Comparison of ENCODE assay signal across 16 cellular contexts in the genomic region with DNA sequence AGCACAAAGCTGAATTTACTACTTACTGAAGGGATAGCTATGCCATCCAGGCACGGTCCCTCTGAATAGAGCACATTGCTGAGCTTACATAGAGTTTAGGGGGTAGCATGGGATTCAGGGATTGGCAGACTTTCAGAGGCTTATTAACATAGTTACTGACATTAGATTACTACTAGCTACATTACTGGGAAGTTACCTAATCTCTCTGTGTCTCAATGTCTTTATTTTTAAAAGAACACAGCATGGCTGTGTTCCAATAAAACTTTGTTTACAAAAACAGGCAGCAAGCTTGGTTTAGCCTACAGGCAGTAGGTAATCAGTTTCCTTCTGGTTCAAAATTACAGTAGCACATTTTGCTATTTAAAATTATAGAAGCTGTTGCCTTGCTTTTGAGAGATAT. TPM values are rescaled to one million over a fixed set of nuclear protein-coding genes. Genes with fewer than 3 reads are reported as not detected.
DNase-seq lines count a peak whose midpoint lies in the region; ATAC-seq and TF ChIP-seq lines count a peak whose summit lies in the region.
"Had no signal": no experiment of that assay in that cellular context is flagged by ENCODE, and none has a peak within 500 bp of the region (broad histone marks: within the 10 kb centered on the region; RNA-seq: fewer than 3 reads in every experiment).

No MANE protein-coding gene starts in this region.

- no peak overlapping the region for H3K23ac ChIP-seq in mesenchymal stem cell (ENCODE audit: low read length in 2 of 2)

- H3K4ac ChIP-seq in mesenchymal stem cell (ENCODE audit: low read depth in 1 of 2, low read length in 2 of 2), result peak overlapping the region in 1 of 2 experiments; percentile 37

- WGBS in mesenchymal stem cell, result 100% methylated on average over 1 of the region's 1 CpG

- no peak overlapping the region for H3K18ac ChIP-seq in mesenchymal stem cell (ENCODE audit: low read depth in 1 of 2, low read length in 2 of 2)

- ATAC-seq in HG03097 (IDR thresholded peaks at IDR 0.05; ENCODE audit: low FRiP score, unreplicated experiment), result no peak
- ATAC-seq: stimulated activated naive CD8-positive, alpha-beta T cell treated with anti-CD3 and anti-CD28 coated beads, Interleukin-15, Interleukin-2, amounts not matched to agents 100 U/mL and 50 U/mL, for 24 hours had no signal

- H3K79me1 ChIP-seq in mesenchymal stem cell (replicated peaks; ENCODE audit: low read length, poor library complexity, severe bottlenecking), result peaks cover 19% of the 10 kb centered on the region

- H2BK5ac ChIP-seq in mesenchymal stem cell (ENCODE audit: low read depth, low read length, poor library complexity, severe bottlenecking), result no peak overlapping the region

- H3K27ac ChIP-seq in A673 (ENCODE audit: low read depth, low read length, poor library complexity, severe bottlenecking) (no peak overlapping the region), mesenchymal stem cell (ENCODE audit: low read length, poor library complexity, severe bottlenecking) (no peak overlapping the region)
- H3K27ac ChIP-seq: KMS-11, Peyer's patch, uterus had no signal

- no peak overlapping the region for H4K91ac ChIP-seq in mesenchymal stem cell (ENCODE audit: low read length)

- no peak for TF ChIP-seq CTCF in A673 (conservative IDR thresholded peaks at IDR 0.05; ENCODE audit: low read depth, low read length)
- TF ChIP-seq CTCF in cardiac fibroblast (IDR thresholded peaks at IDR 0.05; ENCODE audit: low read depth, low read length), result no peak

- no peak overlapping the region for H2AK5ac ChIP-seq in mesenchymal stem cell (ENCODE audit: low read length, severe bottlenecking)

- H3K14ac ChIP-seq in mesenchymal stem cell (ENCODE audit: low read length in 2 of 2), result no peak overlapping the region

- CTCF ChIA-PET in A673 (lab: Charles Lee), result no interaction called here

- no peak overlapping the region for H3K4me2 ChIP-seq in mesenchymal stem cell (ENCODE audit: low read length, poor library complexity, severe bottlenecking)
- H3K4me2 ChIP-seq: KMS-11 had no signal

- H2AFZ ChIP-seq in mesenchymal stem cell (ENCODE audit: low read depth, low read length), result no peak overlapping the region

- no peak overlapping the region for H3K9ac ChIP-seq in mesenchymal stem cell (ENCODE audit: low read length)
- H3K9ac ChIP-seq: KMS-11 had no signal

- intact Hi-C loops in A673 (cut with micrococcal nuclease; ENCODE audit: unreplicated experiment), result no loop called here

- H3K4me1 ChIP-seq in A673 (ENCODE audit: insufficient read depth, low read length, poor library complexity, severe bottlenecking) (peaks cover 18% of the 10 kb centered on the region), mesenchymal stem cell (ENCODE audit: control insufficient read depth, insufficient read depth, low read depth, low read length) (no peaks in the 10 kb centered on the region)
- H3K4me1 ChIP-seq: Peyer's patch had no signal

- H3K9me3 ChIP-seq in A673 (ENCODE audit: low read depth, low read length, poor library complexity, severe bottlenecking) (no peaks in the 10 kb centered on the region), mesenchymal stem cell (ENCODE audit: control insufficient read depth, low read length) (no peaks in the 10 kb centered on the region)
- H3K9me3 ChIP-seq: Peyer's patch, uterus had no signal

- no peak overlapping the region for H3K4me3 ChIP-seq in A673 (ENCODE audit: low read depth, low read length, poor library complexity, severe bottlenecking)
- H3K4me3 ChIP-seq in H7 (ENCODE audit: insufficient read depth, low read depth, low read length), result no peak overlapping the region
- no peak overlapping the region for H3K4me3 ChIP-seq in cardiac fibroblast (replicated peaks in 1 of 2; ENCODE audit: low read depth in 2 of 2, low read length in 2 of 2)
- no peak overlapping the region for H3K4me3 ChIP-seq in mesenchymal stem cell (ENCODE audit: insufficient read depth in 1 of 2, low read depth in 1 of 2, low read length in 2 of 2)
- H3K4me3 ChIP-seq: Peyer's patch, uterus had no signal

- H2BK15ac ChIP-seq in mesenchymal stem cell (ENCODE audit: low read depth, poor library complexity, severe bottlenecking), result no peak overlapping the region

- POLR2A ChIA-PET in A673 (lab: Charles Lee; ENCODE audit: low non-redundant PET), result no interaction called here

- H2BK12ac ChIP-seq in mesenchymal stem cell (ENCODE audit: low read length in 2 of 2), result no peak overlapping the region

- DNase-seq in A673 (ENCODE audit: low spot score) (peak; percentile 37), H7 (peak; percentile 5), cardiac fibroblast (ENCODE audit: low read depth in 2 of 2) (peak; percentile 55 to 79), mesenchymal stem cell (peak; percentile 33), NK-92 (lab: John Stamatoyannopoulos, UW; ENCODE audit: unreplicated experiment) (no peak)
- DNase-seq in stimulated activated CD4-positive, alpha-beta T cell treated with anti-CD3 and anti-CD28 coated beads, Interleukin-2, amount 100 ng/mL, for 24 hours, result no peak
- no peak for DNase-seq in activated CD4-positive, CD25-positive, alpha-beta regulatory T cell (lab: John Stamatoyannopoulos, UW)
- DNase-seq: endodermal cell; NCI-H187 treated with DMSO at 0.1 percent for 48 hours; NCI-H524; occipital lobe; Peyer's patch; stimulated activated naive CD8-positive, alpha-beta T cell treated with anti-CD3 and anti-CD28 coated beads, Interleukin-15, Interleukin-2, amounts not matched to agents 100 U/mL and 50 U/mL, for 24 hours; uterus had no signal

- H2BK120ac ChIP-seq in mesenchymal stem cell (ENCODE audit: low read depth, low read length), result no peak overlapping the region

- H3K27me3 ChIP-seq in A673 (replicated peaks; ENCODE audit: insufficient read depth, low read depth, low read length, poor library complexity) (no peaks in the 10 kb centered on the region), H7 (ENCODE audit: control insufficient read depth, insufficient read depth, low read length) (no peaks in the 10 kb centered on the region), mesenchymal stem cell (ENCODE audit: control insufficient read depth in 1 of 2, insufficient read depth in 1 of 2, low read length in 2 of 2) (no peaks in the 10 kb centered on the region)
- H3K27me3 ChIP-seq: Peyer's patch, uterus had no signal

- H4K8ac ChIP-seq in mesenchymal stem cell (ENCODE audit: low read length), result no peak overlapping the region

- BruUV-seq in A673 (replicated peaks; lab: Mats Ljungman, UMichigan), result no TSS peak

- no peaks in the 10 kb centered on the region for H3K36me3 ChIP-seq in A673 (ENCODE audit: insufficient read depth, low read length, poor library complexity, severe bottlenecking)
- H3K36me3 ChIP-seq in H7 (replicated peaks; ENCODE audit: control insufficient read depth, insufficient read depth, low read length), result no peaks in the 10 kb centered on the region
- no peaks in the 10 kb centered on the region for H3K36me3 ChIP-seq in mesenchymal stem cell (ENCODE audit: control insufficient read depth in 1 of 2, insufficient read depth in 2 of 2, low read depth in 1 of 2, low read length in 2 of 2)
- H3K36me3 ChIP-seq: Peyer's patch, uterus had no signal

RNA-seq across cellular contexts. Expression of a gene that starts 7.0 kb away (rescaled TPM):
- total RNA-seq in A673 (2021), result 14.8 and 15.4 TPM in 2 replicates
- 4.4 and 4.6 TPM in 2 replicates for total RNA-seq in H7 (2014; rRNA removed; shearing (Covaris generic))
- 5.6 TPM for polyA plus RNA-seq in mesenchymal stem cell (2013, experiment 1 of 2)
- polyA plus RNA-seq in mesenchymal stem cell (2013, experiment 2 of 2), result 5.5 TPM

Comparison
In these comparisons a context has a peak if more than half of its experiments do, and no peak if none do; other contexts are left out.
1. DNase-seq: peak in A673 (single experiment), H7 (single experiment), cardiac fibroblast (2 of 2) and mesenchymal stem cell (single experiment); none in stimulated activated CD4-positive, alpha-beta T cell treated with anti-CD3 and anti-CD28 coated beads, Interleukin-2, amount 100 ng/mL, for 24 hours (0 of 2), activated CD4-positive, CD25-positive, alpha-beta regulatory T cell (0 of 4) and NK-92 (single experiment).